Comparison of ENCODE assay signal across 8 cellular contexts in genomic region chr16:4936181-4936990, GRCh38. TPM values are rescaled to one million over a fixed set of nuclear protein-coding genes. Genes with fewer than 3 reads are reported as not detected.
DNase-seq lines count a peak whose midpoint lies in the region; TF ChIP-seq lines count a peak whose summit lies in the region.

No MANE protein-coding gene starts in this region.

- H3K27me3 ChIP-seq in SK-N-SH (ENCODE audit: insufficient read depth) (no peaks in the 10 kb centered on the region), ovary (no peaks in the 10 kb centered on the region)

- H3K9ac ChIP-seq in SK-N-SH, result no peak overlapping the region

- DNase-seq in activated CD8-positive, alpha-beta memory T cell treated with anti-CD3 and anti-CD28 coated beads for 24 hours, result peak; percentile 58
- DNase-seq in activated CD8-positive, alpha-beta memory T cell treated with anti-CD3 and anti-CD28 coated beads, Interleukin-2, amount 50 U/mL, for 48 hours, result no peak
- peak; percentile 75 for DNase-seq in SK-N-SH
- DNase-seq in fibroblast of mammary gland (ENCODE audit: low read depth), result no peak
- DNase-seq in ovary, result peak; percentile 44 to 65 (median 47)
- DNase-seq in amygdala (lab: John Stamatoyannopoulos, UW), result no peak
- no peak for DNase-seq in SKM-1 (lab: John Stamatoyannopoulos, UW; ENCODE audit: unreplicated experiment)
- no peak for DNase-seq in glomerular visceral epithelial cell (ENCODE audit: extremely low spot score)

- peak overlapping the region; percentile 89 for H2AFZ ChIP-seq in SK-N-SH (ENCODE audit: low read depth)

- H3K9me3 ChIP-seq in SK-N-SH, result no peaks in the 10 kb centered on the region
- no peaks in the 10 kb centered on the region for H3K9me3 ChIP-seq in ovary

- peak overlapping the region; percentile 91 for H3K4me2 ChIP-seq in SK-N-SH

- intact Hi-C loops in ovary (cut with DNase I), result loop anchor here in 1 of 4 donors (10.0 kb wide), 1 partner anchor 82 kb away; no protein-coding TSS in a partner anchor

- H3K27ac ChIP-seq in SK-N-SH (ENCODE audit: low read depth in 2 of 2, low read length in 1 of 2) (no peak overlapping the region), ovary (peak overlapping the region in 1 of 2 donors; percentile 39)

- H3K79me2 ChIP-seq in SK-N-SH (ENCODE audit: insufficient read depth), result no peaks in the 10 kb centered on the region

- TF ChIP-seq POLR2A in ovary (IDR thresholded peaks at IDR 0.05), result no peak

- no peaks in the 10 kb centered on the region for H4K20me1 ChIP-seq in SK-N-SH (ENCODE audit: insufficient read depth)

- POLR2A ChIA-PET in SK-N-SH (lab: Yijun Ruan, JAX), result no interaction called here

- TF ChIP-seq EP300 in SK-N-SH (IDR thresholded peaks at IDR 0.05; ENCODE audit: borderline replicate concordance in 1 of 2, low read depth in 1 of 2, low read length in 1 of 2) (no peak), ovary (IDR thresholded peaks at IDR 0.05) (no peak)

- CTCF ChIA-PET in SK-N-SH (lab: Yijun Ruan, JAX), result interaction anchor here (0.7 to 5.0 kb wide), 10 partner anchors 9 to 1707 kb away, joined by 3 to 23 read pairs (median 3); partner anchors contain the start of gene NUDT16L1

- H3K36me3 ChIP-seq in SK-N-SH (replicated peaks in 1 of 2; ENCODE audit: control insufficient read depth in 1 of 2, insufficient read depth in 2 of 2, low read length in 1 of 2) (no peaks in the 10 kb centered on the region), ovary (no peaks in the 10 kb centered on the region)

- WGBS in SK-N-SH (ENCODE audit: low lambda C conversion rate), result 8% methylated on average over 27 of the region's 64 CpGs
- WGBS in ovary, 3 donors, result 2% methylated on average over 39 to 64 of the region's 64 CpGs

- H3K4me1 ChIP-seq in SK-N-SH (ENCODE audit: control insufficient read depth in 1 of 2, insufficient read depth in 2 of 2, low read depth in 1 of 2, low read length in 1 of 2), result peaks cover 0 to 5% of the 10 kb centered on the region in 2 experiments; a peak in 1 of 4 replicates
- H3K4me1 ChIP-seq in ovary (ENCODE audit: insufficient read depth), result no peaks in the 10 kb centered on the region

- peak; percentile 46 for TF ChIP-seq CTCF in SK-N-SH (IDR thresholded peaks at IDR 0.05)
- no peak for TF ChIP-seq CTCF in fibroblast of mammary gland (conservative IDR thresholded peaks at IDR 0.05; ENCODE audit: control insufficient read depth, insufficient read depth, low read depth, low read length)
- TF ChIP-seq CTCF in ovary (IDR thresholded peaks at IDR 0.05), result peak in 1 of 3 donors; percentile 27

- H3F3A ChIP-seq in SK-N-SH (replicated peaks; ENCODE audit: insufficient read depth), result no peaks in the 10 kb centered on the region

- no peak for TF ChIP-seq RAD21 in SK-N-SH (IDR thresholded peaks at IDR 0.05; ENCODE audit: low read length)

- H3K9me2 ChIP-seq in SK-N-SH, result no peaks in the 10 kb centered on the region

- peak overlapping the region; percentile 67 to 69 for H3K4me3 ChIP-seq in SK-N-SH (ENCODE audit: low read depth in 2 of 2, low read length in 1 of 2)
- H3K4me3 ChIP-seq in fibroblast of mammary gland (ENCODE audit: control insufficient read depth, low read depth, low read length), result peak overlapping the region; percentile 45
- H3K4me3 ChIP-seq in ovary, result peak overlapping the region; percentile 47

TF ChIP-seq in SK-N-SH, 30 proteins besides CTCF, POLR2A, EP300 and RAD21:
- TF ChIP-seq FOSL2 (IDR thresholded peaks at IDR 0.05; ENCODE audit: borderline replicate concordance, low read depth) (no peak), MXI1 (IDR thresholded peaks at IDR 0.05; ENCODE audit: low read depth, low read length) (no peak), MEF2A (IDR thresholded peaks at IDR 0.05; ENCODE audit: borderline replicate concordance, low read depth) (no peak), IRF3 (IDR thresholded peaks at IDR 0.05; ENCODE audit: low read depth, low read length) (no peak)

RNA-seq across cellular contexts. Expression of gene PPL, which starts 0.6 kb away (rescaled TPM):
- 16.8 and 24.6 TPM in 2 replicates for polyA plus RNA-seq in SK-N-SH (2012; rRNA removed)
- 9.9 and 11.5 TPM in 2 replicates for polyA plus RNA-seq in SK-N-SH (2012; cell fraction: cytosol; rRNA removed)
- polyA plus RNA-seq in SK-N-SH (2012; cell fraction: nucleus; rRNA removed), result 42.1 and 47.8 TPM in 2 replicates
- 10 to 100 TPM in 4 of 7 donors, 1 to 10 TPM in 3; 6.9 to 37.8 (median 17.4) TPM for total RNA-seq in ovary
- polyA plus RNA-seq in ovary, result 1 to 10 TPM; 4.2 to 5.3 TPM

RNA-seq across cellular contexts. Expression of gene SEC14L5, which starts 21.7 kb away (rescaled TPM):
- polyA plus RNA-seq in SK-N-SH (2012; rRNA removed) (0.03 and 0.08 TPM in 2 replicates), ovary (1 to 10 TPM in 1 of 2 donors, under 1 TPM in 1; 0.38 to 1.5 TPM)
- 0.01 and 0.03 TPM in 2 replicates for polyA plus RNA-seq in SK-N-SH (2012; cell fraction: cytosol; rRNA removed)
- polyA plus RNA-seq in SK-N-SH (2012; cell fraction: nucleus; rRNA removed), result 0.61 and 1.2 TPM in 2 replicates
- under 1 TPM; 0.11 to 0.87 (median 0.38) TPM for total RNA-seq in ovary

Comparison
In these comparisons a context has a peak if more than half of its experiments do, and no peak if none do; other contexts are left out.
1. DNase-seq: peak in activated CD8-positive, alpha-beta memory T cell treated with anti-CD3 and anti-CD28 coated beads for 24 hours (single experiment), SK-N-SH (single experiment) and ovary (5 of 5); none in activated CD8-positive, alpha-beta memory T cell treated with anti-CD3 and anti-CD28 coated beads, Interleukin-2, amount 50 U/mL, for 48 hours (single experiment), fibroblast of mammary gland (single experiment), amygdala (0 of 56), SKM-1 (single experiment) and glomerular visceral epithelial cell (single experiment).
2. Peak in every context shown above with its lines, with median percentiles within 50 percentile points of each other: H3K4me3 ChIP-seq.